In the genomic region with DNA sequence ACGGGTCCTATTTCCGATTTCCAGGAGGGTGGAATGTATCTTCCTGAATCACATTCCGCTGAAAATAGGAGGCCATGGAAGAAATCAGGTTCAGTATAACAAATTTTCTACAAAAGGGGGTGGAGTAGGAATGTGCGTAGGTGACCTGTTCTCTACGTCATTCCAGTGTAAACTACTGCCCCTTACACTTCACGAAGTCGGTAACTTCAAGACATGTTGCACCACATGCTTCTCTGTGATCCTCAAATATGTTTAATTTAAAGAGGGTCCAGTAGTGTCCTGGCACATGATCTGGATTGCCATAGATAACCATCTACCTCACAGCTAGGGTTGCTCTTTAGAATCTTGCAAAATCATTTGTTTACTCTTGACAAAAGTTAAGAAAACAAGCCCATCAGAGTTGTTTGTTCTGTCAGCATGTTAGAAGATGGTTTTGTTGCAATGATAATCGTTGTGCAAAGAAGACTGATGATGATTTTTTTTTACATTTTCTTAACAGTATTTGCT, we compare ENCODE assay signal across 23 cellular contexts. TPM values are rescaled to one million over a fixed set of nuclear protein-coding genes. Genes with fewer than 3 reads are reported as not detected.
DNase-seq lines count a peak whose midpoint lies in the region; ATAC-seq, FAIRE-seq and TF ChIP-seq lines count a peak whose summit lies in the region.
"Had no signal": no experiment of that assay in that cellular context is flagged by ENCODE, and none has a peak within 500 bp of the region (broad histone marks: within the 10 kb centered on the region; RNA-seq: fewer than 3 reads in every experiment).

No MANE protein-coding gene starts in this region.

- no peaks in the 10 kb centered on the region for H3K27me3 Mint-ChIP-seq in WTC11 (ENCODE audit: low read depth)
- H3K27me3 Mint-ChIP-seq: CD4-positive, CD25-positive, alpha-beta regulatory T cell had no signal

- H3K4me1 ChIP-seq in right lobe of liver (peaks cover 0 to 34% (median 11%) of the 10 kb centered on the region in 4 donors), suprapubic skin (no peaks in the 10 kb centered on the region)
- H3K4me1 ChIP-seq: BLaER1 had no signal

- peaks cover 3% of the 10 kb centered on the region; the same call in 1 of the 2 replicates for H3K9me3 Mint-ChIP-seq in WTC11
- H3K9me3 Mint-ChIP-seq: CD4-positive, CD25-positive, alpha-beta regulatory T cell; CD8-positive, alpha-beta T cell; H9 had no signal

- intact Hi-C loops in right lobe of liver (cut with DNase I) = no loop called here

- TF ChIP-seq EP300 in suprapubic skin (IDR thresholded peaks at IDR 0.05) = no peak

- no peaks in the 10 kb centered on the region for H3K27me3 ChIP-seq in right lobe of liver
- no peaks in the 10 kb centered on the region for H3K27me3 ChIP-seq in suprapubic skin
- H3K27me3 ChIP-seq: BLaER1 had no signal

- peak; percentile 6 for FAIRE-seq in H54 (lab: Jason Lieb, UNC)
- FAIRE-seq: GM12878, GM19239 had no signal

- no peaks in the 10 kb centered on the region for H3K36me3 ChIP-seq in right lobe of liver
- no peaks in the 10 kb centered on the region for H3K36me3 ChIP-seq in suprapubic skin
- H3K36me3 ChIP-seq: BLaER1 had no signal

- 38% methylated on average over 8 of the region's 8 CpGs for WGBS in right lobe of liver (ENCODE audit: insufficient coverage, low coverage, low lambda C conversion rate, missing lambda C conversion rate)
- 88% methylated on average over 8 of the region's 8 CpGs for WGBS in suprapubic skin

- no peak for DNase-seq in H54 (ENCODE audit: insufficient read length, low spot score)
- DNase-seq in WTC11 (ENCODE audit: low spot score) = no peak
- peak; percentile 80 for DNase-seq in left lobe of liver (ENCODE audit: low spot score)
- peak in 1 of 3 donors; percentile 79 for DNase-seq in right lobe of liver
- no peak for DNase-seq in suprapubic skin (ENCODE audit: low spot score in 2 of 2)
- no peak for DNase-seq in HCEC 1CT
- DNase-seq in stimulated activated CD4-positive, alpha-beta T cell treated with anti-CD3 and anti-CD28 coated beads, Interleukin-4, amount 100 ng/mL, for 4 hours = no peak
- DNase-seq: 8988T; CD4-positive, CD25-positive, alpha-beta regulatory T cell; CD8-positive, alpha-beta T cell; DMS 273 treated with DMSO at 0.1 percent for 48 hours; DMS79; EL; GDM1; GOT3; H9; HFFc6 had no signal

- no peak overlapping the region for H3K4me3 Mint-ChIP-seq in WTC11
- H3K4me3 Mint-ChIP-seq: B cell; CD4-positive, CD25-positive, alpha-beta regulatory T cell; CD8-positive, alpha-beta T cell; H9; HFFc6 had no signal

- peaks cover 19% of the 10 kb centered on the region for H3K4me1 Mint-ChIP-seq in WTC11
- H3K4me1 Mint-ChIP-seq: B cell; CD4-positive, CD25-positive, alpha-beta regulatory T cell had no signal

- no peak for TF ChIP-seq CTCF in WTC11 (IDR thresholded peaks at IDR 0.05)
- TF ChIP-seq CTCF in right lobe of liver (IDR thresholded peaks at IDR 0.05) = no peak
- TF ChIP-seq CTCF in suprapubic skin (IDR thresholded peaks at IDR 0.05) = no peak

- H3K9me3 ChIP-seq in right lobe of liver (no peaks in the 10 kb centered on the region), suprapubic skin (no peaks in the 10 kb centered on the region)
- H3K9me3 ChIP-seq: BLaER1 had no signal

- CTCF ChIA-PET in WTC11 (lab: Charles Lee) = interaction anchor here (2.2 kb wide), 1 partner anchor 46 kb away, joined by 6 read pairs; no protein-coding TSS in a partner anchor

- no peak overlapping the region for H3K27ac Mint-ChIP-seq in WTC11
- H3K27ac Mint-ChIP-seq: B cell; CD4-positive, CD25-positive, alpha-beta regulatory T cell; CD8-positive, alpha-beta T cell; HFFc6 had no signal

- H3K4me3 ChIP-seq in right lobe of liver = peak overlapping the region in 1 of 3 donors; percentile 26
- H3K4me3 ChIP-seq in suprapubic skin = no peak overlapping the region
- H3K4me3 ChIP-seq: BLaER1, GM12878 had no signal

- no peaks in the 10 kb centered on the region for H3K36me3 Mint-ChIP-seq in WTC11
- H3K36me3 Mint-ChIP-seq: CD4-positive, CD25-positive, alpha-beta regulatory T cell; CD8-positive, alpha-beta T cell had no signal

- POLR2A ChIA-PET in WTC11 (lab: Charles Lee) = no interaction called here

- no peak for TF ChIP-seq POLR2A in H54 (IDR thresholded peaks at IDR 0.05; ENCODE audit: low read depth, low read length)
- TF ChIP-seq POLR2A in right lobe of liver (IDR thresholded peaks at IDR 0.05) = peak; percentile 52
- no peak for TF ChIP-seq POLR2A in suprapubic skin (IDR thresholded peaks at IDR 0.05)

- ATAC-seq in WTC11 (peak; percentile 48), left lobe of liver (peak; percentile 80), right lobe of liver (peak; percentile 72 to 87 (median 80)), HG03159 (IDR thresholded peaks at IDR 0.05; ENCODE audit: unreplicated experiment) (no peak)
- ATAC-seq: CD8-positive, alpha-beta T cell; GM12878 had no signal

- peak overlapping the region; percentile 16 to 95 (median 87) for H3K27ac ChIP-seq in right lobe of liver
- H3K27ac ChIP-seq in suprapubic skin = no peak overlapping the region
- H3K27ac ChIP-seq: BLaER1, C4-2B had no signal

TF ChIP-seq in WTC11, 78 proteins besides CTCF, POLR2A, EP300 and RAD21:
- TF ChIP-seq GTF2I (CRISPR knock-in tag; conservative IDR thresholded peaks at IDR 0.05) = no peak
- peak; percentile 85 for TF ChIP-seq GABPB1 (CRISPR knock-in tag; IDR thresholded peaks at IDR 0.05)
- TF ChIP-seq ZNF512 (CRISPR knock-in tag; IDR thresholded peaks at IDR 0.05; ENCODE audit: borderline replicate concordance) = no peak

RNA-seq across cellular contexts. Expression of gene CPS1, which starts 7.5 kb away (rescaled TPM):
- total RNA-seq in WTC11 (2021) (9.0 to 18.7 TPM (median 15.5 TPM) in 3 replicates), left lobe of liver (1,770 TPM), right lobe of liver (1,000 to 10,000 TPM; 1,066 to 2,150 (median 1,343) TPM), suprapubic skin (1 to 10 TPM; 3.6 to 7.0 (median 5.5) TPM)

Comparison
In these comparisons a context has a peak if more than half of its experiments do, and no peak if none do; other contexts are left out.
1. RNA of gene CPS1, which starts 7.5 kb away (total RNA-seq): 1,770 TPM in left lobe of liver (single experiment) and 1,066 to 2,150 TPM in right lobe of liver; 9.0 to 18.7 TPM in WTC11 and 3.6 to 7.0 TPM in suprapubic skin; every median in the first group is over 10 times any median in the second.